In the genomic region with DNA sequence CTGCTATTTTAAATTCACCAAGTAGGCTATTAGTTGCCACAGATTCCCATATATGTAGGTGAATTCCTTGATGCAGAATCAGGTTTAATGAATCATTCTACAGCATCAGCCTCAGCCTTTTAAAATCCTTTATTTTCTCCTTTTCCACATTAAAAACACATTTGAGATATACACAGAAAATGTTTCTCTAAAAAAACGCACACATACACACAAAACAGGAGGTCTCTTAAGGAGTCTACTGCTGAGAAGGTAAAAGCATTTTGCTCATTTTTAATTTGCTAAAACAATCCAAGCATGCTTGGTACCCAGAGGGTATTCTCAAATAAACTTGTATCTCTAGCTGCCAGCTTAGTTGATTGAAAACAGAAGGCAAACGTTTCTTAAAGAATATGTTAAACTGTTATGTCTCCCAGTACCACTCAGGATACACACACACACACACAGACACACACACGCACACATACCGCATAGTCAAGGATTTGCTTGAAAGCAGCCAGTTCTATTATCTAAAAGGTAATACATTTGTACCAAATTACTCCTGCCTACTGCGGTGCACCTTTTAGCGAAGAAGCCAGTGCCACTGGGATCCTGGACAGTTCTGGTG, we compare ENCODE assay signal across 8 cellular contexts.
DNase-seq lines count a peak whose midpoint lies in the region; ATAC-seq and TF ChIP-seq lines count a peak whose summit lies in the region.

No MANE protein-coding gene starts in this region.

- no peak overlapping the region for H3K27ac Mint-ChIP-seq in activated T-helper 2 cell treated with anti-CD3 and anti-CD28 coated beads, Interferon-gamma antibody, Interleukin-2, Interleukin-4, amounts not matched to agents 10 μg/mL and 5 μg/mL and 100 μg/mL, durations not matched to agents 14 hours and 24 hours and 36 hours

- no peak for TF ChIP-seq EP300 in sigmoid colon (IDR thresholded peaks at IDR 0.05)

- ATAC-seq in HCT116 = no peak
- ATAC-seq in right cardiac atrium = no peak
- ATAC-seq in activated T-cell treated with anti-CD3 and anti-CD28 coated beads, Interleukin-2, amount 50 U/mL, for 4 hours = no peak
- no peak for ATAC-seq in GM21367 (IDR thresholded peaks at IDR 0.05; ENCODE audit: unreplicated experiment)

- WGBS in right cardiac atrium = 7% methylated on average over 6 of the region's 6 CpGs
- 9 to 12% methylated on average over 6 of the region's 6 CpGs for WGBS in sigmoid colon, 2 donors

- no peak overlapping the region for H3K4me3 ChIP-seq in HCT116 (replicated peaks in 1 of 2; ENCODE audit: low read depth in 1 of 2, low read length in 2 of 2)
- H3K4me3 ChIP-seq in right cardiac atrium (ENCODE audit: low read length) = peak overlapping the region; percentile 99
- peak overlapping the region; percentile 67 to 92 (median 76) for H3K4me3 ChIP-seq in sigmoid colon

- H4K20me1 ChIP-seq in HCT116 (ENCODE audit: insufficient read depth) = no peaks in the 10 kb centered on the region

- POLR2A ChIA-PET in HCT116 (lab: Charles Lee) = no interaction called here

- peaks cover 8 to 13% of the 10 kb centered on the region in 2 experiments for H3K4me1 ChIP-seq in HCT116 (ENCODE audit: control insufficient read depth in 1 of 2, insufficient read depth in 2 of 2, low read length in 2 of 2)
- H3K4me1 ChIP-seq in right cardiac atrium (ENCODE audit: control insufficient read depth, insufficient read depth, low read length) = no peaks in the 10 kb centered on the region
- peaks cover 0 to 27% (median 23%) of the 10 kb centered on the region in 4 donors for H3K4me1 ChIP-seq in sigmoid colon

- H3K36me3 Mint-ChIP-seq in activated T-helper 2 cell treated with anti-CD3 and anti-CD28 coated beads, Interferon-gamma antibody, Interleukin-2, Interleukin-4, amounts not matched to agents 10 μg/mL and 5 μg/mL and 100 μg/mL, durations not matched to agents 14 hours and 24 hours and 36 hours (ENCODE audit: low read depth) = no peaks in the 10 kb centered on the region
- no peaks in the 10 kb centered on the region for H3K36me3 Mint-ChIP-seq in activated T-cell treated with anti-CD3 and anti-CD28 coated beads, Interleukin-2, amount 50 U/mL, for 4 hours (ENCODE audit: insufficient read depth)

- CTCF ChIA-PET in HCT116 (lab: Charles Lee) = interaction anchor here (1.0 kb wide), 1 partner anchor 348 kb away, joined by 3 read pairs; no protein-coding TSS in a partner anchor

- H3K27ac ChIP-seq in HCT116 (ENCODE audit: low read depth, low read length) = no peak overlapping the region
- H3K27ac ChIP-seq in right cardiac atrium (ENCODE audit: low read length) = peak overlapping the region; percentile 49
- peak overlapping the region; percentile 83 to 91 (median 86) for H3K27ac ChIP-seq in sigmoid colon

- RAD21 ChIA-PET in HCT116 (lab: Charles Lee; ENCODE audit: low non-redundant PET in 1 of 2, low total read pairs in 2 of 2, uncharacterized antibody in 2 of 2, unreplicated experiment in 2 of 2) = no interaction called here

- peak overlapping the region; percentile 88; the same call in 1 of the 2 replicates for H3K4me2 ChIP-seq in HCT116 (ENCODE audit: low read length)

- H3K4me1 Mint-ChIP-seq in activated T-helper 2 cell treated with anti-CD3 and anti-CD28 coated beads, Interferon-gamma antibody, Interleukin-2, Interleukin-4, amounts not matched to agents 10 μg/mL and 5 μg/mL and 100 μg/mL, durations not matched to agents 14 hours and 24 hours and 36 hours (ENCODE audit: low read depth) = peaks cover 13% of the 10 kb centered on the region
- H3K4me1 Mint-ChIP-seq in activated T-cell treated with anti-CD3 and anti-CD28 coated beads, Interleukin-2, amount 50 U/mL, for 4 hours (ENCODE audit: low read depth) = peaks cover 12% of the 10 kb centered on the region

- BruUV-seq in HCT116 (replicated peaks; lab: Mats Ljungman, UMichigan) = no TSS peak

- intact Hi-C loops in HCT116 (cut with micrococcal nuclease) (loop anchor here (5.0 to 10.0 kb wide), 2 partner anchors 173 to 270 kb away; no protein-coding TSS in a partner anchor), right cardiac atrium (cut with DNase I) (loop anchor here in 2 of 4 donors (10.0 kb wide), 2 partner anchors 250 to 270 kb away; no protein-coding TSS in a partner anchor), sigmoid colon (cut with DNase I) (loop anchor here (5.0 kb wide), 2 partner anchors 108 to 563 kb away; a partner anchor contains a TSS)
- intact Hi-C loops in activated T-helper 2 cell treated with anti-CD3 and anti-CD28 coated beads, Interferon-gamma antibody, Interleukin-2, Interleukin-4, amounts not matched to agents 10 μg/mL and 5 μg/mL and 100 μg/mL, durations not matched to agents 14 hours and 24 hours and 36 hours (cut with micrococcal nuclease) = no loop called here

- no peak overlapping the region for H3K9ac ChIP-seq in HCT116 (ENCODE audit: low read length)

- DNase-seq in HCT116 (ENCODE audit: low read depth, low spot score) (no peak), right cardiac atrium (no peak), sigmoid colon (no peak), NCI-H1930 (lab: John Stamatoyannopoulos, UW) (no peak), AML-193 (lab: John Stamatoyannopoulos, UW) (no peak)
- DNase-seq in activated T-helper 2 cell treated with anti-CD3 and anti-CD28 coated beads, Interferon-gamma antibody, Interleukin-2, Interleukin-4, amounts not matched to agents 10 μg/mL and 5 μg/mL and 100 μg/mL, durations not matched to agents 14 hours and 24 hours and 36 hours (ENCODE audit: low spot score) = no peak
- DNase-seq in activated T-cell treated with anti-CD3 and anti-CD28 coated beads, Interleukin-2, amount 50 U/mL, for 4 hours = no peak

- peaks cover 74% of the 10 kb centered on the region for H3K27me3 Mint-ChIP-seq in activated T-helper 2 cell treated with anti-CD3 and anti-CD28 coated beads, Interferon-gamma antibody, Interleukin-2, Interleukin-4, amounts not matched to agents 10 μg/mL and 5 μg/mL and 100 μg/mL, durations not matched to agents 14 hours and 24 hours and 36 hours (ENCODE audit: low read depth)
- peaks cover 72% of the 10 kb centered on the region for H3K27me3 Mint-ChIP-seq in activated T-cell treated with anti-CD3 and anti-CD28 coated beads, Interleukin-2, amount 50 U/mL, for 4 hours (ENCODE audit: low read depth)

- H3K9me2 ChIP-seq in HCT116 (ENCODE audit: insufficient read depth) = no peaks in the 10 kb centered on the region

- no peaks in the 10 kb centered on the region for H3K9me3 Mint-ChIP-seq in activated T-helper 2 cell treated with anti-CD3 and anti-CD28 coated beads, Interferon-gamma antibody, Interleukin-2, Interleukin-4, amounts not matched to agents 10 μg/mL and 5 μg/mL and 100 μg/mL, durations not matched to agents 14 hours and 24 hours and 36 hours
- no peaks in the 10 kb centered on the region for H3K9me3 Mint-ChIP-seq in activated T-cell treated with anti-CD3 and anti-CD28 coated beads, Interleukin-2, amount 50 U/mL, for 4 hours

- H3K79me2 ChIP-seq in HCT116 (ENCODE audit: insufficient read depth, low read length) = no peaks in the 10 kb centered on the region

- H3K4me3 Mint-ChIP-seq in activated T-helper 2 cell treated with anti-CD3 and anti-CD28 coated beads, Interferon-gamma antibody, Interleukin-2, Interleukin-4, amounts not matched to agents 10 μg/mL and 5 μg/mL and 100 μg/mL, durations not matched to agents 14 hours and 24 hours and 36 hours (ENCODE audit: low read depth) = peak overlapping the region; percentile 37
- H3K4me3 Mint-ChIP-seq in activated T-cell treated with anti-CD3 and anti-CD28 coated beads, Interleukin-2, amount 50 U/mL, for 4 hours = no peak overlapping the region

- TF ChIP-seq POLR2A in HCT116 (IDR thresholded peaks at IDR 0.05; ENCODE audit: borderline replicate concordance, extremely low read depth, insufficient read depth, insufficient read length) (no peak), sigmoid colon (IDR thresholded peaks at IDR 0.05) (no peak)

- H3K27me3 ChIP-seq in HCT116 (ENCODE audit: insufficient read depth, low read length) (peaks cover 61% of the 10 kb centered on the region), right cardiac atrium (ENCODE audit: control insufficient read depth, insufficient read depth) (no peaks in the 10 kb centered on the region), sigmoid colon (no peaks in the 10 kb centered on the region)

- TF ChIP-seq CTCF in HCT116 (IDR thresholded peaks at IDR 0.05 in 2 of 3, conservative IDR thresholded peaks at IDR 0.05 in 1 of 3; ENCODE audit: borderline replicate concordance in 1 of 3, insufficient read depth in 1 of 3, low read depth in 2 of 3, low read length in 2 of 3) (no peak), sigmoid colon (IDR thresholded peaks at IDR 0.05) (no peak)

- H3K9me3 ChIP-seq in HCT116 (ENCODE audit: control insufficient read depth in 1 of 2, insufficient read depth in 1 of 2, low read depth in 1 of 2, low read length in 2 of 2) = no peaks in the 10 kb centered on the region
- H3K9me3 ChIP-seq in right cardiac atrium (ENCODE audit: control insufficient read depth, low read length) = no peaks in the 10 kb centered on the region
- H3K9me3 ChIP-seq in sigmoid colon = no peaks in the 10 kb centered on the region

- no peak overlapping the region for H2AFZ ChIP-seq in HCT116 (ENCODE audit: low read depth, low read length, poor library complexity, severe bottlenecking)

- H3K36me3 ChIP-seq in HCT116 (ENCODE audit: control insufficient read depth in 1 of 2, insufficient read depth in 2 of 2, low read length in 2 of 2) (no peaks in the 10 kb centered on the region), sigmoid colon (no peaks in the 10 kb centered on the region)

- no peak for TF ChIP-seq RAD21 in HCT116 (IDR thresholded peaks at IDR 0.05; ENCODE audit: low read depth)

TF ChIP-seq in HCT116, 20 proteins besides CTCF, POLR2A, EP300 and RAD21:
- TF ChIP-seq FOSL1 (IDR thresholded peaks at IDR 0.05; ENCODE audit: low read depth) (no peak), CBX3 (IDR thresholded peaks at IDR 0.05; ENCODE audit: low read depth) (no peak)

Comparison
In these comparisons a context has a peak if more than half of its experiments do, and no peak if none do; other contexts are left out.
1. H3K4me3 ChIP-seq: peak in right cardiac atrium (single experiment) and sigmoid colon (4 of 4); none in HCT116 (0 of 2).